Comparison of ENCODE assay signal across 2 cellular contexts in genomic region chr2:201647431-201647830, GRCh38.
A peak's percentile ranks its signal among the peaks of the same experiment; 100 is the strongest.
TF ChIP-seq lines count a peak whose summit lies in the region.

No MANE protein-coding gene starts in this region.

TF ChIP-seq in IMR-90, 13 proteins besides CTCF, POLR2A, EP300 and RAD21:
- TF ChIP-seq USF2 (IDR thresholded peaks at IDR 0.05; ENCODE audit: low read depth, low read length) (no peak), BHLHE40 (IDR thresholded peaks at IDR 0.05; ENCODE audit: low read depth, low read length) (no peak), RFX5 (IDR thresholded peaks at IDR 0.05; ENCODE audit: low read depth, low read length) (no peak), NFE2L2 (IDR thresholded peaks at IDR 0.05; ENCODE audit: low read depth, low read length) (no peak), FOS (IDR thresholded peaks at IDR 0.05; ENCODE audit: low read depth, low read length) (no peak), MAZ (IDR thresholded peaks at IDR 0.05; ENCODE audit: borderline replicate concordance, low read depth, low read length) (no peak), MXI1 (IDR thresholded peaks at IDR 0.05; ENCODE audit: borderline replicate concordance, low read depth, low read length) (no peak), MAFK (IDR thresholded peaks at IDR 0.05; ENCODE audit: low read depth, low read length) (no peak), CEBPB (IDR thresholded peaks at IDR 0.05; ENCODE audit: low read depth, low read length) (no peak), RCOR1 (IDR thresholded peaks at IDR 0.05; ENCODE audit: insufficient replicate concordance, low read length) (no peak), ELK1 (IDR thresholded peaks at IDR 0.05; ENCODE audit: borderline replicate concordance, low read depth, low read length) (no peak), CHD1 (IDR thresholded peaks at IDR 0.05; ENCODE audit: low read depth, low read length) (no peak), SMC3 (IDR thresholded peaks at IDR 0.05; ENCODE audit: low read depth, low read length) (no peak)

TF ChIP-seq in K562, 482 proteins besides CTCF, POLR2A, EP300 and RAD21:
- TF ChIP-seq HDAC8 (tag; IDR thresholded peaks at IDR 0.05) = no peak
- TF ChIP-seq EGR1 (conservative IDR thresholded peaks at IDR 0.05) = 0 out of 2 replicates have a peak, but pooled peaks have one; percentile 23
TF ChIP-seq in K562: peak in this region for 1.
